Comparison of ENCODE assay signal across 16 cellular contexts in genomic region chr16:88799569-88800276, GRCh38. TPM values are rescaled to one million over a fixed set of nuclear protein-coding genes. Genes with fewer than 3 reads are reported as not detected.
DNase-seq lines count a peak whose midpoint lies in the region; ATAC-seq and TF ChIP-seq lines count a peak whose summit lies in the region.
"Had no signal": no experiment of that assay in that cellular context is flagged by ENCODE, and none has a peak within 500 bp of the region (broad histone marks: within the 10 kb centered on the region; RNA-seq: fewer than 3 reads in every experiment).

No MANE protein-coding gene starts in this region.

- CTCF ChIA-PET in Caco-2 (lab: Charles Lee) = interaction anchor here (1.7 to 2.3 kb wide), 2 partner anchors 36 to 62 kb away, joined by 6 to 9 read pairs; no protein-coding TSS in a partner anchor

- H3K36me3 ChIP-seq in Caco-2 (ENCODE audit: control insufficient read depth, insufficient read depth, low read length) = peaks cover 1% of the 10 kb centered on the region; the same call in 1 of the 2 replicates
- H3K36me3 ChIP-seq: thyroid gland had no signal

- intact Hi-C loops in Caco-2 (cut with micrococcal nuclease; ENCODE audit: unreplicated experiment) = no loop called here

- no peaks in the 10 kb centered on the region for H3K9me3 Mint-ChIP-seq in T-helper 1 cell treated with Interleukin-12 subunit alpha and Interleukin-12 subunit beta and Interleukin-4 antibody, amounts not matched to agents 30 μg/mL and 1 μg/mL, for 36 hours
- H3K9me3 Mint-ChIP-seq in central memory CD8-positive, alpha-beta T cell = no peaks in the 10 kb centered on the region
- no peaks in the 10 kb centered on the region for H3K9me3 Mint-ChIP-seq in Caco-2 (ENCODE audit: unreplicated experiment)
- H3K9me3 Mint-ChIP-seq: activated CD4-positive, alpha-beta memory T cell treated with anti-CD3 and anti-CD28 coated beads for 36 hours; activated naive CD4-positive, alpha-beta T cell treated with anti-CD3 and anti-CD28 coated beads, Interleukin-2, amount 50 U/mL, for 24 hours had no signal

- peaks cover 2% of the 10 kb centered on the region for H3K36me3 Mint-ChIP-seq in T-helper 1 cell treated with Interleukin-12 subunit alpha and Interleukin-12 subunit beta and Interleukin-4 antibody, amounts not matched to agents 30 μg/mL and 1 μg/mL, for 36 hours (ENCODE audit: low read depth)
- peaks cover 21% of the 10 kb centered on the region for H3K36me3 Mint-ChIP-seq in central memory CD8-positive, alpha-beta T cell (ENCODE audit: insufficient read depth)
- H3K36me3 Mint-ChIP-seq in Caco-2 (ENCODE audit: insufficient read depth, unreplicated experiment) = peaks cover 31% of the 10 kb centered on the region
- H3K36me3 Mint-ChIP-seq: activated naive CD4-positive, alpha-beta T cell treated with anti-CD3 and anti-CD28 coated beads, Interleukin-2, amount 50 U/mL, for 24 hours had no signal

- peaks cover 18% of the 10 kb centered on the region for H3K4me1 Mint-ChIP-seq in T-helper 1 cell treated with Interleukin-12 subunit alpha and Interleukin-12 subunit beta and Interleukin-4 antibody, amounts not matched to agents 30 μg/mL and 1 μg/mL, for 36 hours (ENCODE audit: low read depth)
- H3K4me1 Mint-ChIP-seq in central memory CD8-positive, alpha-beta T cell = peaks cover 7% of the 10 kb centered on the region
- no peaks in the 10 kb centered on the region for H3K4me1 Mint-ChIP-seq in Caco-2 (ENCODE audit: low read depth, unreplicated experiment)

- no peaks in the 10 kb centered on the region for H3K27me3 ChIP-seq in Caco-2 (replicated peaks; ENCODE audit: control insufficient read depth, insufficient read depth, low read length)
- H3K27me3 ChIP-seq: thyroid gland had no signal

- peak overlapping the region; percentile 26 for H3K4me3 Mint-ChIP-seq in T-helper 1 cell treated with Interleukin-12 subunit alpha and Interleukin-12 subunit beta and Interleukin-4 antibody, amounts not matched to agents 30 μg/mL and 1 μg/mL, for 36 hours
- H3K4me3 Mint-ChIP-seq in central memory CD8-positive, alpha-beta T cell = no peak overlapping the region
- no peak overlapping the region for H3K4me3 Mint-ChIP-seq in Caco-2 (ENCODE audit: unreplicated experiment)
- H3K4me3 Mint-ChIP-seq: activated CD4-positive, alpha-beta memory T cell treated with anti-CD3 and anti-CD28 coated beads for 36 hours; activated naive CD4-positive, alpha-beta T cell treated with anti-CD3 and anti-CD28 coated beads, Interleukin-2, amount 50 U/mL, for 24 hours had no signal

- no TSS peak for BruUV-seq in Caco-2 (replicated peaks; lab: Mats Ljungman, UMichigan)

- DNase-seq in T-helper 1 cell (no peak), HUDEP-2 (lab: John Stamatoyannopoulos, UW; ENCODE audit: unreplicated experiment in 76 of 76) (peak in 74 of 76 experiments; percentile 59 to 95 (median 85)), OCI-M2 (lab: John Stamatoyannopoulos, UW; ENCODE audit: unreplicated experiment) (peak; percentile 50), G401 (ENCODE audit: low spot score) (no peak), NCI-H1694 (lab: John Stamatoyannopoulos, UW) (no peak), Caco-2 (no peak)
- DNase-seq in central memory CD8-positive, alpha-beta T cell (ENCODE audit: low spot score in 2 of 2) = no peak
- DNase-seq: activated CD4-positive, alpha-beta memory T cell treated with anti-CD3 and anti-CD28 coated beads for 36 hours; caudate nucleus; foreskin melanocyte; NCI-H1930; thyroid gland had no signal

- H3K4me1 ChIP-seq in Caco-2 = no peaks in the 10 kb centered on the region; the same call in 1 of the 2 replicates

- no peak for TF ChIP-seq CTCF in Caco-2 (IDR thresholded peaks at IDR 0.05; ENCODE audit: insufficient read depth in 1 of 2, low read depth in 1 of 2, low read length in 1 of 2, severe bottlenecking in 1 of 2, unreplicated experiment in 1 of 2)

- H3K27ac Mint-ChIP-seq in T-helper 1 cell treated with Interleukin-12 subunit alpha and Interleukin-12 subunit beta and Interleukin-4 antibody, amounts not matched to agents 30 μg/mL and 1 μg/mL, for 36 hours = peak overlapping the region; percentile 17
- peak overlapping the region; percentile 51 for H3K27ac Mint-ChIP-seq in central memory CD8-positive, alpha-beta T cell (ENCODE audit: low read depth)
- H3K27ac Mint-ChIP-seq in Caco-2 (ENCODE audit: unreplicated experiment) = no peak overlapping the region
- H3K27ac Mint-ChIP-seq: activated CD4-positive, alpha-beta memory T cell treated with anti-CD3 and anti-CD28 coated beads for 36 hours had no signal

- in situ Hi-C loops in G401 (cut with HindIII; ENCODE audit: low sequenced_read_pairs) = no loop called here

- POLR2A ChIA-PET in Caco-2 (lab: Charles Lee) = no interaction called here

- no peak for ATAC-seq in central memory CD8-positive, alpha-beta T cell (replicated peaks; ENCODE audit: extremely low read depth, poor library complexity, severe bottlenecking)
- ATAC-seq: mucosa of descending colon had no signal

- no peaks in the 10 kb centered on the region for H3K9me3 ChIP-seq in Caco-2
- H3K9me3 ChIP-seq: mucosa of descending colon, thyroid gland had no signal

- H3K27me3 Mint-ChIP-seq in T-helper 1 cell treated with Interleukin-12 subunit alpha and Interleukin-12 subunit beta and Interleukin-4 antibody, amounts not matched to agents 30 μg/mL and 1 μg/mL, for 36 hours (ENCODE audit: low read depth) = no peaks in the 10 kb centered on the region
- no peaks in the 10 kb centered on the region for H3K27me3 Mint-ChIP-seq in central memory CD8-positive, alpha-beta T cell
- H3K27me3 Mint-ChIP-seq in Caco-2 (ENCODE audit: insufficient read depth, unreplicated experiment) = no peaks in the 10 kb centered on the region
- H3K27me3 Mint-ChIP-seq: activated CD4-positive, alpha-beta memory T cell treated with anti-CD3 and anti-CD28 coated beads for 36 hours; activated naive CD4-positive, alpha-beta T cell treated with anti-CD3 and anti-CD28 coated beads, Interleukin-2, amount 50 U/mL, for 24 hours had no signal

- no peak overlapping the region for H3K4me3 ChIP-seq in Caco-2 (ENCODE audit: low read depth, low read length)
- H3K4me3 ChIP-seq: mucosa of descending colon, SK-N-MC, thyroid gland had no signal

RNA-seq across cellular contexts. Expression of gene CDT1, which starts 3.9 kb away (rescaled TPM):
- 32.8 and 36.6 TPM in 2 replicates for total RNA-seq in G401 (2014; rRNA removed; shearing (Covaris generic))
- 97.7 and 98.0 TPM in 2 replicates for total RNA-seq in Caco-2 (2022)

RNA-seq across cellular contexts. Expression of gene APRT, which starts 12.0 kb away (rescaled TPM):
- 266 and 349 TPM in 2 replicates for total RNA-seq in G401 (2014; rRNA removed; shearing (Covaris generic))
- 251 and 268 TPM in 2 replicates for total RNA-seq in Caco-2 (2022)

RNA-seq across cellular contexts. Expression of gene PIEZO1, which starts 14.7 kb away (rescaled TPM):
- total RNA-seq in G401 (2014; rRNA removed; shearing (Covaris generic)) = 69.8 and 75.6 TPM in 2 replicates
- total RNA-seq in Caco-2 (2022) = 248 and 284 TPM in 2 replicates

RNA-seq across cellular contexts. Expression of gene GALNS, which starts 57.0 kb away (rescaled TPM):
- 12.3 and 13.3 TPM in 2 replicates for total RNA-seq in G401 (2014; rRNA removed; shearing (Covaris generic))
- total RNA-seq in Caco-2 (2022) = 55.3 and 57.8 TPM in 2 replicates

RNA-seq across cellular contexts. Expression of gene TRAPPC2L, which starts 57.2 kb away (rescaled TPM):
- total RNA-seq in G401 (2014; rRNA removed; shearing (Covaris generic)) = 86.0 and 86.1 TPM in 2 replicates
- 179 and 181 TPM in 2 replicates for total RNA-seq in Caco-2 (2022)

Comparison
In these comparisons a context has a peak if more than half of its experiments do, and no peak if none do; other contexts are left out.
1. DNase-seq: peak in HUDEP-2 (74 of 76) and OCI-M2 (single experiment); none in T-helper 1 cell (0 of 5), central memory CD8-positive, alpha-beta T cell (0 of 2), G401 (single experiment), NCI-H1694 (single experiment) and Caco-2 (0 of 2).